13 cellular contexts compared by ENCODE assay signal in the genomic region with DNA sequence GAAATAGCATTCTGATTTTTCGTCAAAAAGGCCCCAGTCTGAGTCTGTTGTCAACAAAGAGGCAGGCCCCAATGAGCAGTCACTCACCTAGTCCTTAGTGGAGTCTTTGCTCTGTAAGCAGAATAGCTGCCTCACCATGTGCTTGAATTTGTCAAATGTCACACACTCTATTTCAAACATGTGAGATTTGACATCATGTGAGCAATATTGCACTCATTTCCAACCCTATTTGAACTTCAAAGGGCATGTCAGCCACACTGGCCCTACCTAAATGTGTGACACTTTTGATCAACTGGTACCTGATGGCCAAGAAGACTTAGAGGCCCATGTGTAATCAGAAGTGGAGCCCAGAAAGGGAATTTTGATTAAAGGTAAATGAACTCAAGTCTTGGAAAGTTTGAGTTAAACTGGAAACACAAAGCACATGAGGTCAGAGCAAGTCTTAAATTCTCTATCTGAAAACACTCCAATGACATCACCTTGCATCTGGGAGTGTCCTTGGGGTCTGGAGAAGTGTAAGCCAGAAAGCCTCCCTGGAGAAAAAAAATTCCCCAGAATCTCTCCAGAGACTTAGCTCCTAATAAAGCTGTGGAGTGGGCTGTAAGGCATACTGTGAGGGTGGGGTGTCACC. TPM values are rescaled to one million over a fixed set of nuclear protein-coding genes. Genes with fewer than 3 reads are reported as not detected.
DNase-seq lines count a peak whose midpoint lies in the region; ATAC-seq and TF ChIP-seq lines count a peak whose summit lies in the region.
"Had no signal": no experiment of that assay in that cellular context is flagged by ENCODE, and none has a peak within 500 bp of the region (broad histone marks: within the 10 kb centered on the region; RNA-seq: fewer than 3 reads in every experiment).

No MANE protein-coding gene starts in this region.

- no TSS peak for BruUV-seq in mammary epithelial cell (replicated peaks; lab: Mats Ljungman, UMichigan)

- H3K9me3 ChIP-seq in mammary epithelial cell (replicated peaks; ENCODE audit: insufficient read depth, low read length) = no peaks in the 10 kb centered on the region
- H3K9me3 ChIP-seq in CD8-positive, alpha-beta T cell (ENCODE audit: low read length) = no peaks in the 10 kb centered on the region
- H3K9me3 ChIP-seq: neutrophil had no signal

- peak overlapping the region; percentile 57; the same call in 1 of the 2 replicates for H2AFZ ChIP-seq in KMS-11 (ENCODE audit: low read depth)
- peak overlapping the region; percentile 8 for H2AFZ ChIP-seq in mammary epithelial cell (ENCODE audit: low read depth, low read length)

- H3K27me3 ChIP-seq in KMS-11 (ENCODE audit: insufficient read depth, low read depth) (no peaks in the 10 kb centered on the region), mammary epithelial cell (ENCODE audit: insufficient read depth, low read length) (no peaks in the 10 kb centered on the region)
- no peaks in the 10 kb centered on the region for H3K27me3 ChIP-seq in CD8-positive, alpha-beta T cell (ENCODE audit: insufficient read depth, low read length)
- H3K27me3 ChIP-seq: neutrophil had no signal

- H3K9ac ChIP-seq in KMS-11 (peak overlapping the region; percentile 35; the same call in 1 of the 2 replicates), mammary epithelial cell (ENCODE audit: insufficient read depth, low read length) (no peak overlapping the region)

- CTCF ChIA-PET in mammary epithelial cell (lab: Charles Lee; ENCODE audit: low non-redundant PET) = no interaction called here
- CTCF ChIA-PET in CD8-positive, alpha-beta T cell (lab: Charles Lee) = no interaction called here

- no peak overlapping the region for H3K4me3 Mint-ChIP-seq in nephron progenitor cell
- H3K4me3 Mint-ChIP-seq in CD8-positive, alpha-beta T cell = no peak overlapping the region

- POLR2A ChIA-PET in CD8-positive, alpha-beta T cell (lab: Charles Lee) = no interaction called here

- H3K79me2 ChIP-seq in KMS-11 (ENCODE audit: insufficient read depth, low read depth) (no peaks in the 10 kb centered on the region), mammary epithelial cell (ENCODE audit: insufficient read depth, low read length) (no peaks in the 10 kb centered on the region)

- intact Hi-C loops in mammary epithelial cell (cut with micrococcal nuclease) = no loop called here
- intact Hi-C loops in CD8-positive, alpha-beta T cell (cut with DNase I, micrococcal nuclease) = no loop called here

- H3K4me2 ChIP-seq in KMS-11 (peak overlapping the region; percentile 65; the same call in 1 of the 2 replicates), mammary epithelial cell (ENCODE audit: insufficient read depth, low read depth, low read length) (no peak overlapping the region)

- peaks cover 73% of the 10 kb centered on the region for H3K4me1 Mint-ChIP-seq in nephron progenitor cell
- H3K4me1 Mint-ChIP-seq in CD8-positive, alpha-beta T cell (ENCODE audit: low read depth) = peaks cover 6% of the 10 kb centered on the region

- in situ Hi-C loops in mammary epithelial cell (cut with MboI; ENCODE audit: low sequenced_read_pairs in 2 of 2) = no loop called here

- H3K27ac ChIP-seq in KMS-11 (peak overlapping the region; percentile 74), mammary epithelial cell (ENCODE audit: insufficient read depth, low read depth, low read length) (no peak overlapping the region)
- H3K27ac ChIP-seq in CD8-positive, alpha-beta T cell (ENCODE audit: low read depth, low read length) = no peak overlapping the region
- H3K27ac ChIP-seq: esophagus muscularis mucosa, neutrophil had no signal

- H3K36me3 ChIP-seq in KMS-11 (ENCODE audit: insufficient read depth) = no peaks in the 10 kb centered on the region
- H3K36me3 ChIP-seq in mammary epithelial cell (ENCODE audit: insufficient read depth, low read length) = no peaks in the 10 kb centered on the region
- H3K36me3 ChIP-seq in CD8-positive, alpha-beta T cell (ENCODE audit: insufficient read depth, low read length) = no peaks in the 10 kb centered on the region
- H3K36me3 ChIP-seq: esophagus muscularis mucosa, neutrophil had no signal

- peaks cover 59% of the 10 kb centered on the region for H3K9me3 Mint-ChIP-seq in nephron progenitor cell
- no peaks in the 10 kb centered on the region for H3K9me3 Mint-ChIP-seq in CD8-positive, alpha-beta T cell

- H3K4me1 ChIP-seq in KMS-11 (ENCODE audit: low read depth, poor library complexity, severe bottlenecking) (peaks cover 36% of the 10 kb centered on the region), mammary epithelial cell (ENCODE audit: insufficient read depth, low read length) (peaks cover 13% of the 10 kb centered on the region)
- H3K4me1 ChIP-seq in CD8-positive, alpha-beta T cell (ENCODE audit: insufficient read depth, low read length) = no peaks in the 10 kb centered on the region

- no peak for TF ChIP-seq CTCF in KMS-11 (conservative IDR thresholded peaks at IDR 0.05; ENCODE audit: low read depth, low read length)
- no peak for TF ChIP-seq CTCF in mammary epithelial cell (conservative IDR thresholded peaks at IDR 0.05 in 1 of 2, IDR thresholded peaks at IDR 0.05 in 1 of 2; ENCODE audit: extremely low read depth in 1 of 2, insufficient read depth in 1 of 2, low read depth in 1 of 2, low read length in 2 of 2)
- no peak for TF ChIP-seq CTCF in nephron progenitor cell (IDR thresholded peaks at IDR 0.05)
- no peak for TF ChIP-seq CTCF in CD8-positive, alpha-beta T cell (IDR thresholded peaks at IDR 0.05)

- DNase-seq in GM03348 (ENCODE audit: low spot score) = peak; percentile 13
- peak; percentile 25 for DNase-seq in mammary epithelial cell
- DNase-seq in nephron progenitor cell = no peak
- no peak for DNase-seq in CD8-positive, alpha-beta T cell
- no peak for DNase-seq in NCI-H2227 treated with DMSO at 0.1 percent for 48 hours (lab: John Stamatoyannopoulos, UW)
- no peak for DNase-seq in COR-L47 (lab: John Stamatoyannopoulos, UW)
- DNase-seq: central memory CD4-positive, alpha-beta T cell; NCI-H1436 treated with DMSO at 0.1 percent for 48 hours; stimulated activated naive CD4-positive, alpha-beta T cell treated with Interleukin-2 at 50 U/mL for 16 hours had no signal

- H3K4me3 ChIP-seq in KMS-11 (IDR thresholded peaks at IDR 0.05; ENCODE audit: insufficient read depth, low read depth, low read length) (no peak overlapping the region), mammary epithelial cell (replicated peaks in 1 of 3; ENCODE audit: insufficient read depth in 1 of 3, low read depth in 2 of 3, low read length in 3 of 3) (no peak overlapping the region)
- H3K4me3 ChIP-seq in CD8-positive, alpha-beta T cell (ENCODE audit: low read depth, low read length) = no peak overlapping the region
- H3K4me3 ChIP-seq: esophagus muscularis mucosa had no signal

- H4K20me1 ChIP-seq in KMS-11 (ENCODE audit: insufficient read depth) (no peaks in the 10 kb centered on the region), mammary epithelial cell (ENCODE audit: insufficient read depth, low read length) (no peaks in the 10 kb centered on the region)

- peak overlapping the region; percentile 87 for H3K27ac Mint-ChIP-seq in nephron progenitor cell
- H3K27ac Mint-ChIP-seq in CD8-positive, alpha-beta T cell = no peak overlapping the region

- ATAC-seq in CD8-positive, alpha-beta T cell = no peak
- ATAC-seq in GM18517 (IDR thresholded peaks at IDR 0.05; ENCODE audit: unreplicated experiment) = no peak

- H3K36me3 Mint-ChIP-seq in nephron progenitor cell (ENCODE audit: low read depth) = peaks cover 4% of the 10 kb centered on the region
- no peaks in the 10 kb centered on the region for H3K36me3 Mint-ChIP-seq in CD8-positive, alpha-beta T cell

- dilution Hi-C loops in mammary epithelial cell (cut with HindIII; ENCODE audit: low sequenced_read_pairs) = no loop called here

- no peaks in the 10 kb centered on the region for H3K27me3 Mint-ChIP-seq in nephron progenitor cell (ENCODE audit: low read depth, poor library complexity)
- H3K27me3 Mint-ChIP-seq in CD8-positive, alpha-beta T cell (ENCODE audit: low read depth) = no peaks in the 10 kb centered on the region

- WGBS in mammary epithelial cell (ENCODE audit: low coverage, missing lambda C conversion rate) = 91% methylated on average over 1 of the region's 1 CpG

RNA-seq across cellular contexts. Expression of a gene that starts 59.5 kb away (rescaled TPM):
- under 1 TPM; 0.42 to 0.50 TPM for total RNA-seq in mammary epithelial cell
- 1.0 TPM for polyA plus RNA-seq in mammary epithelial cell
- polyA minus RNA-seq in mammary epithelial cell = not detected
- not detected for total RNA-seq in CD8-positive, alpha-beta T cell
- total RNA-seq: esophagus muscularis mucosa had no signal

Comparison
In these comparisons a context has a peak if more than half of its experiments do, and no peak if none do; other contexts are left out.
1. DNase-seq: peak in GM03348 (single experiment) and mammary epithelial cell (single experiment); none in nephron progenitor cell (single experiment), CD8-positive, alpha-beta T cell (0 of 7), NCI-H2227 treated with DMSO at 0.1 percent for 48 hours (single experiment) and COR-L47 (single experiment).